ENCODE assay signal across 9 cellular contexts in the genomic region with DNA sequence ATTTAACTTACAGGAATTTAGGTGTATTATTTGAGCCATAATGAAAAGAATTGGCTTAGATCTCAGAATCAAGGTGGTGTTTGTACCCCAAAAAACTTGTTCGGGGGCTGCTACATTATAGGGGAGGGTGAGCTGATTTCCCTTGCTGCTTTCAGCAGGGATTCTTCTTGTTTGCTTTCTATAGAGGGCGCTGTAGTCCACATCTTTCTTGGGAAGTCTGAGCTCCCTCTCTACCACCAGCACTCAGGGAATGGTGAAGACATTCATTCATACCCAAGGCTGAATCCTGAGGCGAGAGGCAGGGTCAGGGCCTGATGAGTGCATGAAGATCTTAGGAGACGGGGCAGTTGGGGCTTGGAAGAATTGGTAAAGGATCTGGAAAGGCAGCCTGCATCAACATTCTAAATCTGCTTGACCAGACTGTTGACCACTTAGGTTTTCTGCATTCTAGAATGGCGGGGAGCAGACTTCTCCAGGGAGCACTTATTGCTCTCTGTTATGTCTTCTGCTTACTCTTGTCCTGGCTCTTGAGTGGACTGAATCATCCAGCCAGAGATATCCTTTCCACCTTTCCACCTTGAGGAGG. TPM values are rescaled to one million over a fixed set of nuclear protein-coding genes. Genes with fewer than 3 reads are reported as not detected.
DNase-seq lines count a peak whose midpoint lies in the region; ATAC-seq and TF ChIP-seq lines count a peak whose summit lies in the region.
"Had no signal": no experiment of that assay in that cellular context is flagged by ENCODE, and none has a peak within 500 bp of the region (broad histone marks: within the 10 kb centered on the region; RNA-seq: fewer than 3 reads in every experiment).

No MANE protein-coding gene starts in this region.

- DNase-seq in D341Med (ENCODE audit: low spot score) (peak; percentile 69), HuH-7 (ENCODE audit: low spot score) (peak; percentile 64), SKM-1 (lab: John Stamatoyannopoulos, UW; ENCODE audit: unreplicated experiment) (peak; percentile 63), iPS DF 19.7 (ENCODE audit: low read depth, low spot score) (peak; percentile 28), vagina (ENCODE audit: extremely low spot score in 2 of 2) (no peak)
- no peak for DNase-seq in CD8-positive, alpha-beta T cell
- DNase-seq in stimulated activated CD4-positive, alpha-beta T cell treated with anti-CD3 and anti-CD28 coated beads, Interleukin-1b, Interleukin-23, amount 100 ng/mL, for 48 hours: no peak

- no peak overlapping the region for H3K4me3 ChIP-seq in CD8-positive, alpha-beta T cell (ENCODE audit: low read depth, low read length)
- H3K4me3 ChIP-seq in vagina: no peak overlapping the region

- POLR2A ChIA-PET in CD8-positive, alpha-beta T cell (lab: Charles Lee): no interaction called here

- no peak overlapping the region for H3K27ac ChIP-seq in CD8-positive, alpha-beta T cell (ENCODE audit: low read depth, low read length)
- H3K27ac ChIP-seq in vagina: no peak overlapping the region

- no peaks in the 10 kb centered on the region for H3K4me1 ChIP-seq in CD8-positive, alpha-beta T cell (ENCODE audit: insufficient read depth, low read length)
- no peaks in the 10 kb centered on the region for H3K4me1 ChIP-seq in vagina

- H3K9me3 Mint-ChIP-seq in CD8-positive, alpha-beta T cell: no peaks in the 10 kb centered on the region
- H3K9me3 Mint-ChIP-seq: IgD-negative memory B cell had no signal

- no peak for ATAC-seq in CD8-positive, alpha-beta T cell
- no peak for ATAC-seq in GM21367 (IDR thresholded peaks at IDR 0.05; ENCODE audit: unreplicated experiment)

- TF ChIP-seq CTCF in CD8-positive, alpha-beta T cell (IDR thresholded peaks at IDR 0.05): no peak
- peak in 1 of 3 experiments; percentile 17 for TF ChIP-seq CTCF in vagina (IDR thresholded peaks at IDR 0.05)

- CTCF ChIA-PET in CD8-positive, alpha-beta T cell (lab: Charles Lee): interaction anchor here (0.7 kb wide), 1 partner anchor 8 kb away, joined by 3 read pairs; no protein-coding TSS in a partner anchor

- H3K4me3 Mint-ChIP-seq in CD8-positive, alpha-beta T cell: no peak overlapping the region
- H3K4me3 Mint-ChIP-seq: IgD-negative memory B cell had no signal

- H3K27me3 ChIP-seq in CD8-positive, alpha-beta T cell (ENCODE audit: insufficient read depth, low read length): peaks cover 3% of the 10 kb centered on the region
- no peaks in the 10 kb centered on the region for H3K27me3 ChIP-seq in vagina

- no peaks in the 10 kb centered on the region for H3K9me3 ChIP-seq in CD8-positive, alpha-beta T cell (ENCODE audit: low read length)
- no peaks in the 10 kb centered on the region for H3K9me3 ChIP-seq in vagina

- no peak for TF ChIP-seq POLR2A in vagina (IDR thresholded peaks at IDR 0.05)

- H3K27me3 Mint-ChIP-seq in CD8-positive, alpha-beta T cell (ENCODE audit: low read depth): peaks cover 7% of the 10 kb centered on the region

- no peaks in the 10 kb centered on the region for H3K36me3 Mint-ChIP-seq in CD8-positive, alpha-beta T cell
- H3K36me3 Mint-ChIP-seq: IgD-negative memory B cell had no signal

- intact Hi-C loops in CD8-positive, alpha-beta T cell (cut with DNase I, micrococcal nuclease): no loop called here
- intact Hi-C loops in vagina (cut with DNase I): no loop called here

- no peaks in the 10 kb centered on the region for H3K36me3 ChIP-seq in CD8-positive, alpha-beta T cell (ENCODE audit: insufficient read depth, low read length)
- H3K36me3 ChIP-seq in vagina: no peaks in the 10 kb centered on the region

- H3K27ac Mint-ChIP-seq in CD8-positive, alpha-beta T cell: no peak overlapping the region

- no peaks in the 10 kb centered on the region for H3K4me1 Mint-ChIP-seq in CD8-positive, alpha-beta T cell (ENCODE audit: low read depth)

RNA-seq across cellular contexts. Expression of a gene that starts 18.9 kb away (rescaled TPM):
- not detected for total RNA-seq in CD8-positive, alpha-beta T cell
- total RNA-seq in vagina: not detected

RNA-seq across cellular contexts. Expression of a gene that starts 23.8 kb away (rescaled TPM):
- not detected for total RNA-seq in CD8-positive, alpha-beta T cell
- total RNA-seq in vagina: 2.7 TPM

RNA-seq across cellular contexts. Expression of a gene that starts 54.2 kb away (rescaled TPM):
- not detected for total RNA-seq in CD8-positive, alpha-beta T cell
- total RNA-seq in vagina: not detected

Comparison
In these comparisons a context has a peak if more than half of its experiments do, and no peak if none do; other contexts are left out.
1. DNase-seq: peak in D341Med (single experiment), HuH-7 (single experiment), SKM-1 (single experiment) and iPS DF 19.7 (single experiment); none in CD8-positive, alpha-beta T cell (0 of 7), vagina (0 of 2) and stimulated activated CD4-positive, alpha-beta T cell treated with anti-CD3 and anti-CD28 coated beads, Interleukin-1b, Interleukin-23, amount 100 ng/mL, for 48 hours (single experiment).